In the genomic region with DNA sequence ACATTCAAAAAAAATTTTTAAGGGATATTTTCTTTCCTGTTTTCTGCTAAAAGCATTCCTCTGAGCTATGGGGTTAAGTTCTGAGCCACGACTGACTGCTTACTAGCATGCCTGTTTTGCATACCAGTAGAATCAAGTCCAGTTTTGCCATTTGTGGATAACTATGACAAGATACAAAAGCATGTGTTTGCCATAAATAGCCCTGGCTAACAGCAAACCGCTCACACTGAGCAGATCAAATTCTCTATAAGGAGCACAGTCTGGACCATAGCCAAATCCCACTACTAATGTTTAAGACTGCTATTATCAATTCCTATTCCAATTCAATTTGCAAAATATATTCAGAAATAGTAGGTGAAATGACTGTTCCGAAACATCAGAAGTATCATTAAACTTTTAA, we compare ENCODE assay signal across 8 cellular contexts. TPM values are rescaled to one million over a fixed set of nuclear protein-coding genes. Genes with fewer than 3 reads are reported as not detected.
DNase-seq lines count a peak whose midpoint lies in the region; ATAC-seq and TF ChIP-seq lines count a peak whose summit lies in the region.

No MANE protein-coding gene starts in this region.

- peaks cover 8% of the 10 kb centered on the region for H3K36me3 Mint-ChIP-seq in activated T-cell treated with anti-CD3 and anti-CD28 coated beads, Interleukin-2, amount 50 U/mL, for 4 hours (ENCODE audit: insufficient read depth)

- ATAC-seq in HG02885 (IDR thresholded peaks at IDR 0.05; ENCODE audit: poor library complexity, unreplicated experiment) (peak; percentile 62), left lobe of liver (no peak)
- no peak for ATAC-seq in activated T-cell treated with anti-CD3 and anti-CD28 coated beads, Interleukin-2, amount 50 U/mL, for 4 hours

- TF ChIP-seq EP300 in ovary (IDR thresholded peaks at IDR 0.05), result no peak

- no peak overlapping the region for H3K4me3 Mint-ChIP-seq in activated T-cell treated with anti-CD3 and anti-CD28 coated beads, Interleukin-2, amount 50 U/mL, for 4 hours

- H3K4me3 ChIP-seq in ovary, result no peak overlapping the region

- H3K4me1 ChIP-seq in ovary (ENCODE audit: insufficient read depth), result peaks cover 9% of the 10 kb centered on the region

- no peak for TF ChIP-seq CTCF in ovary (IDR thresholded peaks at IDR 0.05)

- H3K27me3 ChIP-seq in ovary, result no peaks in the 10 kb centered on the region

- 10 to 21% (median 13%) methylated on average over 3 of the region's 3 CpGs for WGBS in ovary, 3 donors

- peaks cover 22% of the 10 kb centered on the region for H3K4me1 Mint-ChIP-seq in activated T-cell treated with anti-CD3 and anti-CD28 coated beads, Interleukin-2, amount 50 U/mL, for 4 hours (ENCODE audit: low read depth)

- DNase-seq in GM04504 (ENCODE audit: low read depth), result peak; percentile 71
- peak; percentile 41 for DNase-seq in OCI-M1 (lab: John Stamatoyannopoulos, UW)
- DNase-seq in globus pallidus (ENCODE audit: low spot score), result peak; percentile 83
- no peak for DNase-seq in activated T-cell treated with anti-CD3 and anti-CD28 coated beads, Interleukin-2, amount 50 U/mL, for 4 hours
- no peak for DNase-seq in stimulated activated CD4-positive, alpha-beta T cell treated with anti-CD3 and anti-CD28 coated beads, Interleukin-2, amount 100 ng/mL, for 24 hours
- no peak for DNase-seq in left lobe of liver (ENCODE audit: low spot score)
- no peak for DNase-seq in ovary

- intact Hi-C loops in ovary (cut with DNase I), result no loop called here

- TF ChIP-seq POLR2A in ovary (IDR thresholded peaks at IDR 0.05), result no peak

- no peaks in the 10 kb centered on the region for H3K9me3 Mint-ChIP-seq in activated T-cell treated with anti-CD3 and anti-CD28 coated beads, Interleukin-2, amount 50 U/mL, for 4 hours

- H3K9me3 ChIP-seq in ovary, result no peaks in the 10 kb centered on the region

- no peak overlapping the region for H3K27ac ChIP-seq in ovary

- H3K36me3 ChIP-seq in ovary, result no peaks in the 10 kb centered on the region

- no peaks in the 10 kb centered on the region for H3K27me3 Mint-ChIP-seq in activated T-cell treated with anti-CD3 and anti-CD28 coated beads, Interleukin-2, amount 50 U/mL, for 4 hours (ENCODE audit: low read depth)

RNA-seq across cellular contexts. Expression of a gene that starts 3.2 kb away (rescaled TPM):
- total RNA-seq in activated T-cell treated with anti-CD3 and anti-CD28 coated beads, Interleukin-2, amount 50 U/mL, for 4 hours, result 10 to 100 TPM in 1 of 3 donors, 1 to 10 TPM in 2; 5.8 to 11.0 (median 6.9) TPM
- total RNA-seq in left lobe of liver, result 67.4 TPM
- total RNA-seq in ovary, result 10 to 100 TPM; 48.3 to 85.7 (median 70.7) TPM
- 100 to 1,000 TPM in 1 of 2 donors, 10 to 100 TPM in 1; 43.0 to 194 TPM for polyA plus RNA-seq in ovary

Comparison
In these comparisons a context has a peak if more than half of its experiments do, and no peak if none do; other contexts are left out.
1. DNase-seq: peak in GM04504 (single experiment), OCI-M1 (single experiment) and globus pallidus (single experiment); none in activated T-cell treated with anti-CD3 and anti-CD28 coated beads, Interleukin-2, amount 50 U/mL, for 4 hours (single experiment), stimulated activated CD4-positive, alpha-beta T cell treated with anti-CD3 and anti-CD28 coated beads, Interleukin-2, amount 100 ng/mL, for 24 hours (0 of 2), left lobe of liver (single experiment) and ovary (0 of 5).